In genomic region chr20:45138451-45139300, GRCh38 we compare ENCODE assay signal across 8 cellular contexts. TPM values are rescaled to one million over a fixed set of nuclear protein-coding genes. Genes with fewer than 3 reads are reported as not detected.
DNase-seq lines count a peak whose midpoint lies in the region; ATAC-seq and TF ChIP-seq lines count a peak whose summit lies in the region.

No MANE protein-coding gene starts in this region.

- H3K4me1 ChIP-seq in neutrophil (ENCODE audit: control insufficient read depth in 1 of 2, insufficient read depth in 1 of 2, low read depth in 1 of 2, low read length in 1 of 2), result peaks cover 6 to 11% of the 10 kb centered on the region in 2 experiments

- TF ChIP-seq CTCF in GM06990 (IDR thresholded peaks at IDR 0.05; ENCODE audit: insufficient read depth, low read length, poor library complexity, severe bottlenecking), result peak; percentile 93
- peak; percentile 92 for TF ChIP-seq CTCF in neutrophil (IDR thresholded peaks at IDR 0.05)

- H3K36me3 ChIP-seq in GM06990 (ENCODE audit: control insufficient read depth, insufficient read depth, low read length), result no peaks in the 10 kb centered on the region
- H3K36me3 ChIP-seq in neutrophil, result no peaks in the 10 kb centered on the region

- ATAC-seq in HG03095 (IDR thresholded peaks at IDR 0.05; ENCODE audit: unreplicated experiment) (no peak), GM21447 (IDR thresholded peaks at IDR 0.05; ENCODE audit: unreplicated experiment) (no peak)

- H3K9me3 Mint-ChIP-seq in activated CD4-positive, alpha-beta memory T cell treated with anti-CD3 and anti-CD28 coated beads for 36 hours, result peaks cover 3% of the 10 kb centered on the region

- no peak for TF ChIP-seq POLR2A in erythroblast (IDR thresholded peaks at IDR 0.05; ENCODE audit: low read length)

- peak; percentile 53 for DNase-seq in GM06990 (ENCODE audit: extremely low read depth, insufficient read length)
- DNase-seq in MV-4-11 (lab: John Stamatoyannopoulos, UW), result peak; percentile 69
- peak; percentile 88 for DNase-seq in activated CD4-positive, alpha-beta memory T cell treated with anti-CD3 and anti-CD28 coated beads for 36 hours
- DNase-seq in erythroblast (lab: John Stamatoyannopoulos, UW), result peak; percentile 68 to 79
- DNase-seq in NCI-H1436 (lab: John Stamatoyannopoulos, UW), result no peak

- H3K27ac ChIP-seq in neutrophil, result peak overlapping the region; percentile 41

- no peaks in the 10 kb centered on the region for H3K4me1 Mint-ChIP-seq in activated CD4-positive, alpha-beta memory T cell treated with anti-CD3 and anti-CD28 coated beads for 36 hours (ENCODE audit: low read depth)

- no peak overlapping the region for H3K4me3 Mint-ChIP-seq in activated CD4-positive, alpha-beta memory T cell treated with anti-CD3 and anti-CD28 coated beads for 36 hours

- CTCF ChIA-PET in activated CD4-positive, alpha-beta memory T cell treated with anti-CD3 and anti-CD28 coated beads for 36 hours (lab: Charles Lee), result interaction anchor here (0.5 to 4.7 kb wide), 35 partner anchors 8 to 546 kb away, joined by 3 to 84 read pairs (median 4); partner anchors contain the start of gene WFDC5

- H3K27me3 Mint-ChIP-seq in activated CD4-positive, alpha-beta memory T cell treated with anti-CD3 and anti-CD28 coated beads for 36 hours, result peaks cover 5% of the 10 kb centered on the region

- no peak overlapping the region for H3K27ac Mint-ChIP-seq in activated CD4-positive, alpha-beta memory T cell treated with anti-CD3 and anti-CD28 coated beads for 36 hours

- H3K36me3 Mint-ChIP-seq in activated CD4-positive, alpha-beta memory T cell treated with anti-CD3 and anti-CD28 coated beads for 36 hours, result no peaks in the 10 kb centered on the region

- POLR2A ChIA-PET in activated CD4-positive, alpha-beta memory T cell treated with anti-CD3 and anti-CD28 coated beads for 36 hours (lab: Charles Lee), result interaction anchor here (0.7 to 0.9 kb wide), 2 partner anchors 91 to 156 kb away, joined by 3 read pairs; no protein-coding TSS in a partner anchor

- no peaks in the 10 kb centered on the region for H3K9me3 ChIP-seq in neutrophil

- H3K27me3 ChIP-seq in GM06990 (replicated peaks; ENCODE audit: control insufficient read depth, insufficient read depth, low read length), result no peaks in the 10 kb centered on the region; the same call in none of the 2 replicates
- H3K27me3 ChIP-seq in neutrophil, result peaks cover 15% of the 10 kb centered on the region

- intact Hi-C loops in activated CD4-positive, alpha-beta memory T cell treated with anti-CD3 and anti-CD28 coated beads for 36 hours (cut with micrococcal nuclease), result loop anchor here (2.0 kb wide), 1 partner anchor 152 kb away; no protein-coding TSS in a partner anchor

- H3K4me3 ChIP-seq in GM06990 (replicated peaks; ENCODE audit: low read depth, low read length) (no peak overlapping the region), neutrophil (ENCODE audit: low read depth in 1 of 2, low read length in 1 of 2) (peak overlapping the region in 1 of 2 experiments; percentile 13)

RNA-seq across cellular contexts. Expression of gene WFDC12, which starts 14.4 kb away (rescaled TPM):
- not detected for total RNA-seq in activated CD4-positive, alpha-beta memory T cell treated with anti-CD3 and anti-CD28 coated beads for 36 hours

RNA-seq across cellular contexts. Expression of gene WFDC5, which starts 23.7 kb away (rescaled TPM):
- total RNA-seq in activated CD4-positive, alpha-beta memory T cell treated with anti-CD3 and anti-CD28 coated beads for 36 hours, result not detected

RNA-seq across cellular contexts. Expression of gene PI3, which starts 36.0 kb away (rescaled TPM):
- total RNA-seq in activated CD4-positive, alpha-beta memory T cell treated with anti-CD3 and anti-CD28 coated beads for 36 hours, result not detected

RNA-seq across cellular contexts. Expression of gene KCNS1, which starts 37.7 kb away (rescaled TPM):
- under 1 TPM; 0.34 to 0.45 TPM for total RNA-seq in activated CD4-positive, alpha-beta memory T cell treated with anti-CD3 and anti-CD28 coated beads for 36 hours
